ENCODE assay signal across 13 cellular contexts in the genomic region with DNA sequence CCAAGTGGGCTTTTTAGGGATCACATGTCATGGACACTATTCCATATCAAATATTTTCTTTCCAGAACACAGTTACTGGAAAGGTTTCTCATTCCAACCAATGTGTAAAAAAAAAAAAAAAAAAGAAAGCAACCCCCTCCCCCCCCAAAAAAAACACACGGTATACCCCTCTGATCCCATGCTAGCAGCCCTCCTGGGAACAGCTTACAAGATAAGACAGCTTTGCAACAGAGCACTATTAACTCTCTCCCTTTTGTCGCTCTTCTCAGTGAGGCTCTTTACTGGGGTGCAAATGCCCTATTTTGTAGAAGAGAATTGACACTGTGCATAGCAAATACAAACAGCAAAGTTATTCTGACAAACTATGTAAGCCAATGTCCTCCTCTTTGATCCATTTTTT.
"Had no signal": no experiment of that assay in that cellular context is flagged by ENCODE, and none has a peak within 500 bp of the region (broad histone marks: within the 10 kb centered on the region; RNA-seq: fewer than 3 reads in every experiment).

No MANE protein-coding gene starts in this region.

- H3K27me3 ChIP-seq: colonic mucosa, gastrocnemius medialis, stomach, transverse colon had no signal

- H3K9me3 Mint-ChIP-seq: activated naive CD4-positive, alpha-beta T cell treated with anti-CD3 and anti-CD28 coated beads, Interleukin-2, amount 50 U/mL, for 24 hours; activated T-cell treated with anti-CD3 and anti-CD28 coated beads, Interleukin-2, amount 50 U/mL, for 24 hours; T-helper 2 cell treated with Interferon-gamma antibody and Interleukin-4, amounts not matched to agents 5 μg/mL and 100 μg/mL, for 36 hours had no signal

- H3K27ac ChIP-seq: colonic mucosa, gastrocnemius medialis, stomach, transverse colon had no signal

- H3K4me3 ChIP-seq: colonic mucosa, gastrocnemius medialis, stomach, transverse colon had no signal

- DNase-seq: activated effector memory CD4-positive, alpha-beta T cell treated with Interleukin-2 at 50 U/mL for 16 hours; activated T-cell treated with anti-CD3 and anti-CD28 coated beads, Interleukin-2, amount 50 U/mL, for 24 hours; colonic mucosa; effector CD4-positive, alpha-beta T cell; gastrocnemius medialis; kidney; naive B cell; occipital lobe; stomach; transverse colon had no signal

- H3K36me3 ChIP-seq: colonic mucosa, gastrocnemius medialis, stomach, transverse colon had no signal

- H3K4me3 Mint-ChIP-seq: activated naive CD4-positive, alpha-beta T cell treated with anti-CD3 and anti-CD28 coated beads, Interleukin-2, amount 50 U/mL, for 24 hours; activated T-cell treated with anti-CD3 and anti-CD28 coated beads, Interleukin-2, amount 50 U/mL, for 24 hours; naive B cell; T-helper 2 cell treated with Interferon-gamma antibody and Interleukin-4, amounts not matched to agents 5 μg/mL and 100 μg/mL, for 36 hours had no signal

- ATAC-seq: activated CD4-positive, CD25-positive, alpha-beta regulatory T cell treated with anti-CD3 and anti-CD28 coated beads, Interleukin-2, amount 50 U/mL, for 24 hours; gastrocnemius medialis had no signal

- H3K4me1 Mint-ChIP-seq: activated naive CD4-positive, alpha-beta T cell treated with anti-CD3 and anti-CD28 coated beads, Interleukin-2, amount 50 U/mL, for 24 hours; naive B cell had no signal

- H3K36me3 Mint-ChIP-seq: activated naive CD4-positive, alpha-beta T cell treated with anti-CD3 and anti-CD28 coated beads, Interleukin-2, amount 50 U/mL, for 24 hours; naive B cell had no signal

- H3K27ac Mint-ChIP-seq: activated naive CD4-positive, alpha-beta T cell treated with anti-CD3 and anti-CD28 coated beads, Interleukin-2, amount 50 U/mL, for 24 hours; activated T-cell treated with anti-CD3 and anti-CD28 coated beads, Interleukin-2, amount 50 U/mL, for 24 hours; naive B cell; T-helper 2 cell treated with Interferon-gamma antibody and Interleukin-4, amounts not matched to agents 5 μg/mL and 100 μg/mL, for 36 hours had no signal

- H3K9me3 ChIP-seq: colonic mucosa, gastrocnemius medialis, stomach, transverse colon had no signal

- H3K4me1 ChIP-seq: colonic mucosa, gastrocnemius medialis, stomach, transverse colon had no signal
